Comparison of ENCODE assay signal across 9 cellular contexts in the genomic region with DNA sequence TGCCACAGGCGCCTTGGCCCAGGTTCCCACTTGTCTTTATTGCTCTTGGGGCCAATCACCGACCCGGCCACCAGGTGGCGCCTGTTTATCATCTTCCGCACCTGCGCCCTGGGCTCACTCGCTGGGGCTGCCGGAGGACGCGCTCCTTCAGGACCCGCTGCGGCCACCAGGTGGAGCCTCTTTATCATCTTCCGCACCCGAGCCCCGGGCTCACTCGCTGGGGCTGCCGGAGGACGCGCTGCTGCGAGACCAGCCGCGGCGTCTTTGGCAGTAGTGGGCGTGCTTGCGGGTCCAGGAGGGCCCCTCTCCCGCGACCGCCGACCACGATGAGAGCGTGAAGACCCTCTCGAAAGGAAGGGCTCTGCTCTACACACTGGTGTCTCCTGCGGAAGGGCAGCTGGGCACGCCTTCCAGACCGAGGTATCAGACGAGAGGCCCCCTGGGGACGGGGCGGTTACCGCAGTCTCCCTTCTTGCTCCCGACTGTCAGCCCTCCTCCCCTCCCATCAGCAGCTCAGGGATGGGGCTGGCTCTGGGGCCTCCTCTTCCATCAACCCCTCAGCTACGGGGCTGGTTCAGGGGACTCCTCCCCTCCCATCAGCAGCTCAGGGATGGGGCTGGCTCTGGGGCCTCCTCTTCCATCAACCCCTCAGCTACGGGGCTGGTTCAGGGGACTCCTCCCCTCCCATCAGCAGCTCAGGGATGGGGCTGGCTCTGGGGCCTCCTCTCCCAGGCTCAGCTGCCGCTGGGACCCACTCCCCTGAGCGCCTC. TPM values are rescaled to one million over a fixed set of nuclear protein-coding genes. Genes with fewer than 3 reads are reported as not detected.
DNase-seq lines count a peak whose midpoint lies in the region; ATAC-seq, FAIRE-seq and TF ChIP-seq lines count a peak whose summit lies in the region.
"Not testable (repeated sequence)": the region's sequence is repeated elsewhere in the genome, so short reads cannot be mapped to it uniquely, and the experiment has no call there.
"Had no signal": no experiment of that assay in that cellular context is flagged by ENCODE, and none has a peak within 500 bp of the region (broad histone marks: within the 10 kb centered on the region; RNA-seq: fewer than 3 reads in every experiment).

No MANE protein-coding gene starts in this region.

- intact Hi-C loops in PC-3 (cut with micrococcal nuclease) = loop anchor here (1.0 to 5.0 kb wide), 6 partner anchors 110 to 750 kb away; partner anchors contain the start of gene OR2L3
- intact Hi-C loops in endothelial cell of umbilical vein (cut with micrococcal nuclease) = loop anchor here (1.0 kb wide), 1 partner anchor 870 kb away; no protein-coding TSS in a partner anchor

- BruUV-seq in PC-3 (replicated peaks; lab: Mats Ljungman, UMichigan); endothelial cell of umbilical vein (replicated peaks; lab: Mats Ljungman, UMichigan): not testable (repeated sequence)

- not testable (repeated sequence) for H3K9me3 ChIP-seq in PC-3 (ENCODE audit: low read length); endothelial cell of umbilical vein (replicated peaks; ENCODE audit: control insufficient read depth, insufficient read depth, low read length)
- H3K9me3 ChIP-seq in mesodermal cell (ENCODE audit: control insufficient read depth, low read length) = peaks cover 37% of the 10 kb centered on the region

- CTCF ChIA-PET in PC-3 (lab: Charles Lee) = interaction anchor here (0.7 to 1.1 kb wide), 3 partner anchors 59 to 306 kb away, joined by 4 to 10 read pairs (median 5); no protein-coding TSS in a partner anchor
- CTCF ChIA-PET in endothelial cell of umbilical vein (lab: Charles Lee) = not testable (repeated sequence)

- not testable (repeated sequence) for H3K9me1 ChIP-seq in endothelial cell of umbilical vein (replicated peaks; ENCODE audit: control insufficient read depth, extremely low read depth, insufficient read depth, low read length)

- DNase-seq in COLO829 (ENCODE audit: low spot score) (peak; percentile 78), PC-3 (peak; percentile 99), activated T-cell treated with anti-CD3 and anti-CD28 coated beads for 48 hours (ENCODE audit: low read depth) (peak; percentile 94), endothelial cell of umbilical vein (ENCODE audit: low read depth, low spot score) (peak; percentile 15)
- peak; percentile 77 for DNase-seq in stimulated activated CD8-positive, alpha-beta memory T cell treated with anti-CD3 and anti-CD28 coated beads, Interleukin-15, amount 100 ng/mL, for 24 hours (ENCODE audit: low read depth)

- H3K36me3 ChIP-seq in PC-3 (ENCODE audit: low read depth, low read length); endothelial cell of umbilical vein (ENCODE audit: control insufficient read depth in 2 of 2, extremely low read depth in 1 of 2, insufficient read depth in 2 of 2, low read length in 2 of 2); mesodermal cell (ENCODE audit: control insufficient read depth, insufficient read depth, low read length): not testable (repeated sequence)

- WGBS in mesodermal cell (ENCODE audit: insufficient coverage in 2 of 2), 2 experiments = 56 to 57% methylated on average over 38 to 40 of the region's 44 CpGs

- TF ChIP-seq CTCF in PC-3 (conservative IDR thresholded peaks at IDR 0.05; ENCODE audit: low read depth, low read length) (peak; percentile 100), endothelial cell of umbilical vein (IDR thresholded peaks at IDR 0.05; ENCODE audit: extremely low read depth in 1 of 2, insufficient read depth in 1 of 2, low read depth in 1 of 2, low read length in 2 of 2) (peak; percentile 60 to 69)

- H3K79me2 ChIP-seq in PC-3 (ENCODE audit: low read length); endothelial cell of umbilical vein (ENCODE audit: control insufficient read depth, insufficient read depth, low read length): not testable (repeated sequence)

- H3K4me3 ChIP-seq in PC-3 (ENCODE audit: low read length) (peak overlapping the region; percentile 81), endothelial cell of umbilical vein (replicated peaks in 1 of 3; ENCODE audit: insufficient read depth in 1 of 3, low read depth in 1 of 3, low read length in 3 of 3) (peak overlapping the region in 1 of 3 experiments; percentile 17), mesodermal cell (ENCODE audit: extremely low read depth, insufficient read depth, low read length, poor library complexity, severe bottlenecking) (peak overlapping the region; percentile 3)

- not testable (repeated sequence) for H4K20me1 ChIP-seq in PC-3 (ENCODE audit: low read length); endothelial cell of umbilical vein (replicated peaks; ENCODE audit: control insufficient read depth, extremely low read depth, insufficient read depth, low read length)

- H3K27ac ChIP-seq in PC-3 (ENCODE audit: low read length); endothelial cell of umbilical vein (ENCODE audit: insufficient read depth, low read depth, low read length); mesodermal cell (ENCODE audit: low read depth, low read length, severe bottlenecking): not testable (repeated sequence)

- H3K9ac ChIP-seq in PC-3 (ENCODE audit: low read length) = 0 out of 2 replicates have a peak overlapping the region, but pooled peaks have one; percentile 10
- not testable (repeated sequence) for H3K9ac ChIP-seq in endothelial cell of umbilical vein (replicated peaks; ENCODE audit: extremely low read depth, insufficient read depth, low read length)

- POLR2A ChIA-PET in PC-3 (lab: Charles Lee; ENCODE audit: unreplicated experiment); endothelial cell of umbilical vein (lab: Charles Lee): not testable (repeated sequence)

- dilution Hi-C loops in endothelial cell of umbilical vein (cut with MboI; ENCODE audit: extremely low pct_ligation_motif_present, low sequenced_read_pairs) = not testable (repeated sequence)

- H3K4me2 ChIP-seq in PC-3 (ENCODE audit: low read length) = peak overlapping the region; percentile 86
- H3K4me2 ChIP-seq in endothelial cell of umbilical vein (ENCODE audit: insufficient read depth, low read length) = not testable (repeated sequence)

- H3K27me3 ChIP-seq in PC-3 (ENCODE audit: low read length); endothelial cell of umbilical vein (ENCODE audit: control insufficient read depth in 2 of 2, insufficient read depth in 2 of 2, low read length in 2 of 2): not testable (repeated sequence)

- peak overlapping the region; percentile 96 for H2AFZ ChIP-seq in PC-3 (ENCODE audit: low read length)
- H2AFZ ChIP-seq in endothelial cell of umbilical vein (ENCODE audit: low read depth, low read length) = not testable (repeated sequence)

- FAIRE-seq in endothelial cell of umbilical vein (lab: Jason Lieb, UNC) = not testable (repeated sequence)

- not testable (repeated sequence) for TF ChIP-seq POLR2A in endothelial cell of umbilical vein (IDR thresholded peaks at IDR 0.05; ENCODE audit: low read depth, low read length)

- not testable (repeated sequence) for H3K9me2 ChIP-seq in PC-3 (replicated peaks; ENCODE audit: low read length)

- ATAC-seq in GM21381 (IDR thresholded peaks at IDR 0.05; ENCODE audit: unreplicated experiment) (peak; percentile 99), HG03469 (IDR thresholded peaks at IDR 0.05; ENCODE audit: unreplicated experiment) (peak; percentile 100), PC-3 (peak; percentile 97)

- not testable (repeated sequence) for H3F3A ChIP-seq in PC-3 (ENCODE audit: low read length, unreplicated experiment)

- not testable (repeated sequence) for H3K4me1 ChIP-seq in PC-3 (ENCODE audit: insufficient read depth, low read length); endothelial cell of umbilical vein (ENCODE audit: control insufficient read depth, extremely low read depth, insufficient read depth, low read length); mesodermal cell (ENCODE audit: control insufficient read depth, insufficient read depth, low read length, poor library complexity, severe bottlenecking)

RNA-seq across cellular contexts. Expression of gene OR2L8, which starts 11.5 kb away (rescaled TPM):
- not detected in 2 replicates for total RNA-seq in PC-3 (2014; rRNA removed)
- total RNA-seq in endothelial cell of umbilical vein = not detected in 2 replicates
- not detected in 2 replicates for polyA plus RNA-seq in endothelial cell of umbilical vein
- not detected in 2 replicates for polyA plus RNA-seq in endothelial cell of umbilical vein (2011; cell fraction: cytosol; rRNA removed)
- polyA plus RNA-seq in endothelial cell of umbilical vein (2011; cell fraction: nucleus; rRNA removed) = not detected in 2 replicates
- polyA plus RNA-seq in endothelial cell of umbilical vein (2012) = not detected in 2 replicates
- polyA minus RNA-seq in endothelial cell of umbilical vein = 0.32 and 0.79 TPM in 2 replicates
- not detected for polyA minus RNA-seq in endothelial cell of umbilical vein (2011; cell fraction: cytosol; rRNA and poly(A)+ RNA removed)
- 0.67 and 1.5 TPM in 2 replicates for polyA minus RNA-seq in endothelial cell of umbilical vein (2011; cell fraction: nucleus; rRNA and poly(A)+ RNA removed)
- polyA plus RNA-seq in mesodermal cell (2013, experiment 1 of 2) = not detected
- polyA plus RNA-seq in mesodermal cell (2013, experiment 2 of 2) = not detected
- polyA plus RNA-seq: adipose tissue had no signal

RNA-seq across cellular contexts. Expression of gene OR2AJ1, which starts 12.5 kb away (rescaled TPM):
- not detected in 2 replicates for total RNA-seq in PC-3 (2014; rRNA removed)
- not detected in 2 replicates for total RNA-seq in endothelial cell of umbilical vein
- polyA plus RNA-seq in endothelial cell of umbilical vein = not detected in 2 replicates
- polyA plus RNA-seq in endothelial cell of umbilical vein (2011; cell fraction: cytosol; rRNA removed) = not detected in 2 replicates
- not detected in 2 replicates for polyA plus RNA-seq in endothelial cell of umbilical vein (2011; cell fraction: nucleus; rRNA removed)
- not detected in 2 replicates for polyA plus RNA-seq in endothelial cell of umbilical vein (2012)
- not detected in 2 replicates for polyA minus RNA-seq in endothelial cell of umbilical vein
- polyA minus RNA-seq in endothelial cell of umbilical vein (2011; cell fraction: cytosol; rRNA and poly(A)+ RNA removed) = not detected
- not detected in 2 replicates for polyA minus RNA-seq in endothelial cell of umbilical vein (2011; cell fraction: nucleus; rRNA and poly(A)+ RNA removed)
- polyA plus RNA-seq in mesodermal cell (2013, experiment 1 of 2) = not detected
- polyA plus RNA-seq in mesodermal cell (2013, experiment 2 of 2) = not detected
- polyA plus RNA-seq: adipose tissue had no signal

RNA-seq across cellular contexts. Expression of gene OR2T8, which starts 17.1 kb away (rescaled TPM):
- total RNA-seq in PC-3 (2014; rRNA removed) (0.26 TPM in 1 of 2 replicates, not detected in the other), endothelial cell of umbilical vein (not detected in 2 replicates)
- polyA plus RNA-seq in endothelial cell of umbilical vein = not detected in 2 replicates
- polyA plus RNA-seq in endothelial cell of umbilical vein (2011; cell fraction: cytosol; rRNA removed) = not detected in 2 replicates
- not detected in 2 replicates for polyA plus RNA-seq in endothelial cell of umbilical vein (2011; cell fraction: nucleus; rRNA removed)
- polyA plus RNA-seq in endothelial cell of umbilical vein (2012) = not detected in 2 replicates
- not detected in 2 replicates for polyA minus RNA-seq in endothelial cell of umbilical vein
- not detected for polyA minus RNA-seq in endothelial cell of umbilical vein (2011; cell fraction: cytosol; rRNA and poly(A)+ RNA removed)
- not detected in 2 replicates for polyA minus RNA-seq in endothelial cell of umbilical vein (2011; cell fraction: nucleus; rRNA and poly(A)+ RNA removed)
- polyA plus RNA-seq in mesodermal cell (2013, experiment 1 of 2) = not detected
- polyA plus RNA-seq in mesodermal cell (2013, experiment 2 of 2) = not detected
- polyA plus RNA-seq: adipose tissue had no signal

RNA-seq across cellular contexts. Expression of gene OR2AK2, which starts 27.9 kb away (rescaled TPM):
- total RNA-seq in PC-3 (2014; rRNA removed) (0.11 TPM in 1 of 2 replicates, not detected in the other), endothelial cell of umbilical vein (not detected in 2 replicates)
- 0.08 TPM in 1 of 2 replicates, not detected in the other for polyA plus RNA-seq in endothelial cell of umbilical vein
- polyA plus RNA-seq in endothelial cell of umbilical vein (2011; cell fraction: cytosol; rRNA removed) = not detected in 2 replicates
- not detected in 2 replicates for polyA plus RNA-seq in endothelial cell of umbilical vein (2011; cell fraction: nucleus; rRNA removed)
- not detected in 2 replicates for polyA plus RNA-seq in endothelial cell of umbilical vein (2012)
- 0.51 and 0.68 TPM in 2 replicates for polyA minus RNA-seq in endothelial cell of umbilical vein
- polyA minus RNA-seq in endothelial cell of umbilical vein (2011; cell fraction: cytosol; rRNA and poly(A)+ RNA removed) = not detected
- polyA minus RNA-seq in endothelial cell of umbilical vein (2011; cell fraction: nucleus; rRNA and poly(A)+ RNA removed) = 0.77 and 1.2 TPM in 2 replicates
- not detected for polyA plus RNA-seq in mesodermal cell (2013, experiment 1 of 2)
- polyA plus RNA-seq in mesodermal cell (2013, experiment 2 of 2) = not detected
- polyA plus RNA-seq: adipose tissue had no signal

RNA-seq across cellular contexts. Expression of gene OR2W3, which starts 41.8 kb away (rescaled TPM):
- total RNA-seq in PC-3 (2014; rRNA removed) (4.5 and 9.4 TPM in 2 replicates), endothelial cell of umbilical vein (not detected in 2 replicates)
- not detected in 2 replicates for polyA plus RNA-seq in endothelial cell of umbilical vein
- not detected in 2 replicates for polyA plus RNA-seq in endothelial cell of umbilical vein (2011; cell fraction: cytosol; rRNA removed)
- polyA plus RNA-seq in endothelial cell of umbilical vein (2011; cell fraction: nucleus; rRNA removed) = not detected in 2 replicates
- not detected in 2 replicates for polyA plus RNA-seq in endothelial cell of umbilical vein (2012)
- polyA minus RNA-seq in endothelial cell of umbilical vein = not detected in 2 replicates
- not detected for polyA minus RNA-seq in endothelial cell of umbilical vein (2011; cell fraction: cytosol; rRNA and poly(A)+ RNA removed)
- polyA minus RNA-seq in endothelial cell of umbilical vein (2011; cell fraction: nucleus; rRNA and poly(A)+ RNA removed) = not detected in 2 replicates
- polyA plus RNA-seq in mesodermal cell (2013, experiment 1 of 2) = not detected
- not detected for polyA plus RNA-seq in mesodermal cell (2013, experiment 2 of 2)

Comparison
In these comparisons a context has a peak if more than half of its experiments do, and no peak if none do; other contexts are left out.
1. DNase-seq: peak in every context shown above with its lines; median percentile 99 in PC-3; 94 in activated T-cell treated with anti-CD3 and anti-CD28 coated beads for 48 hours; 78 in COLO829; 77 in stimulated activated CD8-positive, alpha-beta memory T cell treated with anti-CD3 and anti-CD28 coated beads, Interleukin-15, amount 100 ng/mL, for 24 hours; 15 in endothelial cell of umbilical vein.